ENCODE assay signal across 10 cellular contexts in genomic region chr2:127573298-127573697, GRCh38.
"Had no signal": no experiment of that assay in that cellular context is flagged by ENCODE, and none has a peak within 500 bp of the region (broad histone marks: within the 10 kb centered on the region; RNA-seq: fewer than 3 reads in every experiment).

No MANE protein-coding gene starts in this region.

- DNase-seq: activated CD4-positive, alpha-beta memory T cell treated with anti-CD3 and anti-CD28 coated beads for 36 hours; activated CD4-positive, alpha-beta T cell treated with anti-CD3 and anti-CD28 coated beads for 36 hours; activated naive CD4-positive, alpha-beta T cell; activated naive CD8-positive, alpha-beta T cell treated with anti-CD3 and anti-CD28 coated beads for 36 hours; activated T-cell treated with anti-CD3 and anti-CD28 coated beads, Interleukin-2, amount 50 U/mL, for 72 hours; amniotic stem cell; foreskin fibroblast; left cardiac atrium; lower lobe of right lung; transverse colon had no signal
